1 cellular context compared by ENCODE assay signal in genomic region chr1:58575831-58576726, GRCh38.
TF ChIP-seq lines count a peak whose summit lies in the region.

No MANE protein-coding gene starts in this region.

TF ChIP-seq in K562, 482 proteins besides CTCF, POLR2A, EP300 and RAD21 (continued from another document):
- peak; percentile 75 for TF ChIP-seq ZBTB33 (CRISPR knock-in tag; IDR thresholded peaks at IDR 0.05)
